ENCODE assay signal across 16 cellular contexts in the genomic region with DNA sequence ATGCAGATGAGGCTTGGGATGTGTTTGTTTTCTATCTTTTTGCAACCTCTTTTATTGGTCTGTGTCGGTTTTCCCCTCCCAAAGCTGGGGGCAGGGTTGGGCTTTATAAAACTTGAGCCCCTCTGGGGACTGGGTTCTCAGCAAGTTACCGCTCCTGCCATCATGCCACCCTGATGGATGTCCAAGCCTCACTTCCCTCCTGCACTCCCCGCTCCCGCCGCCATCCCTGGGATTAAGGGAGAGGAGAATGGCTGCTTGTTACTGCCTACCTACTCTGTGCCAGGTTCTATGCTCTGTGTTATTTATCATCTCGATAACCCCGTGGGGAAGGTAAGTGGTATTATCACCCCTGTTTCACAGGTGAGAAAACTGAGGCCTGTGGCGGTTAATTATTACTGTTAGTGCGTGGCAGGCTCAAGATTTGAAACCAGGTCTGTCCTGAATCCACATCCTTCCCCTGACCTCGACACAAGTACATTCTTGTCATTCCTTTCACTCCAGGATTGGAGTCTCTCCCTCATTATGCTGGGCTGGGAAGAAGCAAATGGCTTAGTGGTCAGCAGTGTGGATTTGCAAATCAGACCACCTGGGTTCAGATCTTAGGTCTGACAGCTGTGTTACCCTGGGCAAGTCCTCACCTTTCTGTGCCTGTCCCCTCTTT. TPM values are rescaled to one million over a fixed set of nuclear protein-coding genes. Genes with fewer than 3 reads are reported as not detected.
DNase-seq lines count a peak whose midpoint lies in the region; ATAC-seq, FAIRE-seq and TF ChIP-seq lines count a peak whose summit lies in the region.
"Had no signal": no experiment of that assay in that cellular context is flagged by ENCODE, and none has a peak within 500 bp of the region (broad histone marks: within the 10 kb centered on the region; RNA-seq: fewer than 3 reads in every experiment).

No MANE protein-coding gene starts in this region.

- no peak for FAIRE-seq in HepG2 (lab: Jason Lieb, UNC)

- H3K27ac ChIP-seq in HepG2 (ENCODE audit: extremely low read length, insufficient read depth, low read length) (no peak overlapping the region), right lobe of liver (no peak overlapping the region), mesodermal cell (ENCODE audit: low read depth, low read length, severe bottlenecking) (peak overlapping the region; percentile 41), vagina (peak overlapping the region; percentile 2), transverse colon (no peak overlapping the region)

- peaks cover 44% of the 10 kb centered on the region for H3K79me2 ChIP-seq in HepG2 (ENCODE audit: insufficient read depth, low read length)

- TF ChIP-seq EP300 in HepG2 (IDR thresholded peaks at IDR 0.05; ENCODE audit: low read depth in 2 of 2, low read length in 2 of 2): no peak
- no peak for TF ChIP-seq EP300 in HepG2 (CRISPR knock-in tag; IDR thresholded peaks at IDR 0.05; ENCODE audit: borderline replicate concordance)
- TF ChIP-seq EP300 in transverse colon (IDR thresholded peaks at IDR 0.05; ENCODE audit: low read depth): no peak

- no peaks in the 10 kb centered on the region for H3K9me3 ChIP-seq in HepG2 (ENCODE audit: low read length)
- H3K9me3 ChIP-seq in right lobe of liver: no peaks in the 10 kb centered on the region
- H3K9me3 ChIP-seq in mesodermal cell (ENCODE audit: control insufficient read depth, low read length): no peaks in the 10 kb centered on the region
- no peaks in the 10 kb centered on the region for H3K9me3 ChIP-seq in vagina
- H3K9me3 ChIP-seq in transverse colon: no peaks in the 10 kb centered on the region
- H3K9me3 ChIP-seq: uterus had no signal

- no peak overlapping the region for H2AFZ ChIP-seq in HepG2 (ENCODE audit: low read length)

- no peak for TF ChIP-seq RAD21 in HepG2 (CRISPR knock-in tag; IDR thresholded peaks at IDR 0.05)

- H3K4me2 ChIP-seq in HepG2 (ENCODE audit: low read depth, low read length): no peak overlapping the region

- no peak overlapping the region for H3K9ac ChIP-seq in HepG2 (ENCODE audit: insufficient read depth, low read depth, low read length)

- POLR2A ChIA-PET in HepG2 (lab: Yijun Ruan, JAX): no interaction called here

- H3K4me1 ChIP-seq in HepG2 (ENCODE audit: insufficient read depth, low read length) (peaks cover 78% of the 10 kb centered on the region), right lobe of liver (peaks cover 0 to 42% (median 0%) of the 10 kb centered on the region in 4 donors), mesodermal cell (ENCODE audit: control insufficient read depth, insufficient read depth, low read length, poor library complexity, severe bottlenecking) (peaks cover 15% of the 10 kb centered on the region), vagina (peaks cover 50% of the 10 kb centered on the region), transverse colon (peaks cover 26 to 51% (median 32%) of the 10 kb centered on the region in 4 donors)

- ATAC-seq in HepG2 (no peak), right lobe of liver (no peak)
- ATAC-seq: activated CD8-positive, alpha-beta T cell treated with anti-CD3 and anti-CD28 coated beads, Interleukin-2, amount 10 ng/mL, durations not matched to agents 7 days and 5 days; activated naive CD4-positive, alpha-beta T cell treated with anti-CD3 and anti-CD28 coated beads, Interleukin-2, amount 50 U/mL, for 72 hours had no signal

- TF ChIP-seq POLR2A in HepG2 (IDR thresholded peaks at IDR 0.05; ENCODE audit: insufficient read depth in 1 of 2, low read depth in 2 of 2, low read length in 2 of 2) (no peak), right lobe of liver (IDR thresholded peaks at IDR 0.05) (no peak), vagina (IDR thresholded peaks at IDR 0.05) (no peak), transverse colon (IDR thresholded peaks at IDR 0.05) (no peak)

- H3K36me3 ChIP-seq in HepG2 (replicated peaks in 1 of 2; ENCODE audit: control insufficient read depth in 1 of 2, insufficient read depth in 2 of 2, low read length in 2 of 2): peaks cover 12 to 42% of the 10 kb centered on the region in 2 experiments
- peaks cover 9 to 50% (median 38%) of the 10 kb centered on the region in 4 donors for H3K36me3 ChIP-seq in right lobe of liver
- H3K36me3 ChIP-seq in mesodermal cell (ENCODE audit: control insufficient read depth, insufficient read depth, low read length): peaks cover 53% of the 10 kb centered on the region
- H3K36me3 ChIP-seq in vagina: peaks cover 5 to 50% of the 10 kb centered on the region in 2 donors
- H3K36me3 ChIP-seq in transverse colon: peaks cover 1 to 23% (median 3%) of the 10 kb centered on the region in 4 donors
- H3K36me3 ChIP-seq: uterus had no signal

- no TSS peak for BruUV-seq in HepG2 (replicated peaks; lab: Mats Ljungman, UMichigan)

- H3K27me3 ChIP-seq in HepG2 (ENCODE audit: control insufficient read depth in 1 of 2, insufficient read depth in 2 of 2, low read length in 2 of 2) (no peaks in the 10 kb centered on the region; a peak in 1 of 5 replicates), right lobe of liver (no peaks in the 10 kb centered on the region), vagina (no peaks in the 10 kb centered on the region), transverse colon (no peaks in the 10 kb centered on the region)
- H3K27me3 ChIP-seq: uterus had no signal

- DNase-seq in HepG2 (ENCODE audit: low spot score) (no peak), right lobe of liver (no peak), cardiac fibroblast (ENCODE audit: low read depth in 2 of 2) (peak; percentile 22 to 48), vagina (ENCODE audit: extremely low spot score in 2 of 2) (no peak), transverse colon (no peak), AML-193 (lab: John Stamatoyannopoulos, UW) (no peak), nucleus accumbens (lab: John Stamatoyannopoulos, UW) (no peak)
- DNase-seq: activated CD8-positive, alpha-beta T cell treated with anti-CD3 and anti-CD28 coated beads, Interleukin-2, amount 10 ng/mL, durations not matched to agents 7 days and 5 days; DMS79; effector memory CD4-positive, alpha-beta T cell; Kasumi-1; NCI-H2107; uterus had no signal

- in situ Hi-C loops in HepG2 (cut with HindIII; ENCODE audit: extremely low pct_ligation_motif_present, low pct_unique_long_range_greater_than_20kb) (no loop called here), transverse colon (cut with MboI; ENCODE audit: low pct_ligation_motif_present in 1 of 4, low pct_unique_long_range_greater_than_20kb in 1 of 4, low sequenced_read_pairs in 3 of 4) (loop anchor here (10.0 to 25.0 kb wide), 4 partner anchors 187 to 327 kb away; no protein-coding TSS in a partner anchor)

- H3K4me3 ChIP-seq in HepG2 (replicated peaks in 1 of 3; ENCODE audit: insufficient read depth in 1 of 3, low read depth in 2 of 3, low read length in 3 of 3): no peak overlapping the region
- no peak overlapping the region for H3K4me3 ChIP-seq in right lobe of liver
- H3K4me3 ChIP-seq in cardiac fibroblast (replicated peaks in 1 of 2; ENCODE audit: low read depth in 2 of 2, low read length in 2 of 2): no peak overlapping the region
- H3K4me3 ChIP-seq in mesodermal cell (ENCODE audit: extremely low read depth, insufficient read depth, low read length, poor library complexity, severe bottlenecking): no peak overlapping the region
- no peak overlapping the region for H3K4me3 ChIP-seq in vagina
- no peak overlapping the region for H3K4me3 ChIP-seq in transverse colon
- H3K4me3 ChIP-seq: skin epidermis, uterus had no signal

- no peak for TF ChIP-seq CTCF in HepG2 (CRISPR knock-in tag; IDR thresholded peaks at IDR 0.05)
- no peak for TF ChIP-seq CTCF in right lobe of liver (IDR thresholded peaks at IDR 0.05)
- no peak for TF ChIP-seq CTCF in cardiac fibroblast (IDR thresholded peaks at IDR 0.05; ENCODE audit: low read depth, low read length)
- no peak for TF ChIP-seq CTCF in vagina (IDR thresholded peaks at IDR 0.05)
- TF ChIP-seq CTCF in transverse colon (IDR thresholded peaks at IDR 0.05): no peak

- intact Hi-C loops in HepG2 (cut with micrococcal nuclease; ENCODE audit: unreplicated experiment) (no loop called here), right lobe of liver (cut with DNase I) (no loop called here), vagina (cut with DNase I) (loop anchor here (10.0 kb wide), 1 partner anchor 327 kb away; no protein-coding TSS in a partner anchor), transverse colon (cut with DNase I; ENCODE audit: low total_unique reads) (no loop called here)

- 90% methylated on average over 6 of the region's 10 CpGs for WGBS in HepG2 (ENCODE audit: low lambda C conversion rate)
- WGBS in right lobe of liver (ENCODE audit: insufficient coverage, low coverage, low lambda C conversion rate, missing lambda C conversion rate): 87% methylated on average over 9 of the region's 10 CpGs
- 69 to 100% methylated on average over 1 to 2 of the region's 10 CpGs for WGBS in mesodermal cell (ENCODE audit: insufficient coverage in 2 of 2), 2 experiments
- 86% methylated on average over 10 of the region's 10 CpGs; no CpG with 5 or more reads in 1 of the 2 donors for WGBS in transverse colon (ENCODE audit: low coverage in 1 of 2), 2 donors

- CTCF ChIA-PET in HepG2 (lab: Yijun Ruan, JAX; ENCODE audit: low intra/inter-chr PET ratio, low total read pairs): no interaction called here

- H4K20me1 ChIP-seq in HepG2 (ENCODE audit: insufficient read depth, low read length): peaks cover 8% of the 10 kb centered on the region

RNA-seq across cellular contexts. Expression of gene UBA1, which starts 4.5 kb away (rescaled TPM):
- 93.3 and 95.6 TPM in 2 replicates for total RNA-seq in HepG2 (2016; rRNA removed; fragmentation: Illumina TruSeq; extraction: Trizol)
- total RNA-seq in HepG2 (2016; cell fraction: cytosol; rRNA removed; fragmentation: Illumina TruSeq; extraction: Trizol; ENCODE audit: low read depth): 5.4 and 7.1 TPM in 2 replicates
- total RNA-seq in HepG2 (2016; cell fraction: insoluble cytoplasmic fraction; rRNA removed; fragmentation: Illumina TruSeq; extraction: Trizol): 77.7 and 94.2 TPM in 2 replicates
- total RNA-seq in HepG2 (2016; cell fraction: membrane; rRNA removed; fragmentation: Illumina TruSeq; extraction: Trizol): 18.1 and 19.1 TPM in 2 replicates
- 55.6 and 61.3 TPM in 2 replicates for total RNA-seq in HepG2 (2016; cell fraction: nucleus; rRNA removed; fragmentation: Illumina TruSeq; extraction: Trizol)
- polyA plus RNA-seq in HepG2 (2011; rRNA removed): 129 and 146 TPM in 2 replicates
- polyA plus RNA-seq in HepG2 (2011; cell fraction: cytosol; rRNA removed): 77.3 and 97.9 TPM in 2 replicates
- polyA plus RNA-seq in HepG2 (2011; cell fraction: nucleus; rRNA removed): 223 and 227 TPM in 2 replicates
- polyA plus RNA-seq in HepG2 (2012): 84.6 and 94.4 TPM in 2 replicates
- 4.8 and 5.6 TPM in 2 replicates for polyA plus RNA-seq in HepG2 (2016; cell fraction: cytosol; fragmentation: Illumina TruSeq; extraction: Trizol; ENCODE audit: low read depth)
- polyA plus RNA-seq in HepG2 (2016; cell fraction: insoluble cytoplasmic fraction; fragmentation: Illumina TruSeq; extraction: Trizol; ENCODE audit: low read depth): 93.8 and 120 TPM in 2 replicates
- 10.0 and 13.0 TPM in 2 replicates for polyA plus RNA-seq in HepG2 (2016; cell fraction: membrane; fragmentation: Illumina TruSeq; extraction: Trizol; ENCODE audit: low read depth)
- polyA plus RNA-seq in HepG2 (2016; cell fraction: nucleus; fragmentation: Illumina TruSeq; extraction: Trizol; ENCODE audit: insufficient read depth, low read depth): 158 and 178 TPM in 2 replicates
- 280 and 721 TPM in 2 replicates for polyA minus RNA-seq in HepG2 (2011; rRNA and poly(A)+ RNA removed; ENCODE audit: low replicate concordance)
- polyA minus RNA-seq in HepG2 (2011; cell fraction: cytosol; rRNA and poly(A)+ RNA removed): 69.7 and 70.1 TPM in 2 replicates
- polyA minus RNA-seq in HepG2 (2011; cell fraction: nucleus; rRNA and poly(A)+ RNA removed): 44.2 and 45.4 TPM in 2 replicates
- total RNA-seq in right lobe of liver: 100 to 1,000 TPM in 4 of 6 experiments, 10 to 100 TPM in 2; 85.1 to 120 (median 107) TPM
- 247 TPM for polyA plus RNA-seq in mesodermal cell (2013, experiment 1 of 2)
- polyA plus RNA-seq in mesodermal cell (2013, experiment 2 of 2): 210 TPM
- 168 TPM for total RNA-seq in vagina
- 100 to 1,000 TPM; 145 to 182 (median 163) TPM for total RNA-seq in transverse colon

RNA-seq across cellular contexts. Expression of gene CDK16, which starts 20.3 kb away (rescaled TPM):
- total RNA-seq in HepG2 (2016; rRNA removed; fragmentation: Illumina TruSeq; extraction: Trizol) (54.0 and 64.5 TPM in 2 replicates), right lobe of liver (10 to 100 TPM; 14.6 to 37.4 (median 29.5) TPM), vagina (73.9 TPM), transverse colon (100 to 1,000 TPM; 105 to 181 (median 151) TPM)
- total RNA-seq in HepG2 (2016; cell fraction: cytosol; rRNA removed; fragmentation: Illumina TruSeq; extraction: Trizol; ENCODE audit: low read depth): 42.6 and 48.2 TPM in 2 replicates
- total RNA-seq in HepG2 (2016; cell fraction: insoluble cytoplasmic fraction; rRNA removed; fragmentation: Illumina TruSeq; extraction: Trizol): 46.2 and 63.4 TPM in 2 replicates
- total RNA-seq in HepG2 (2016; cell fraction: membrane; rRNA removed; fragmentation: Illumina TruSeq; extraction: Trizol): 101 and 102 TPM in 2 replicates
- total RNA-seq in HepG2 (2016; cell fraction: nucleus; rRNA removed; fragmentation: Illumina TruSeq; extraction: Trizol): 48.0 and 50.2 TPM in 2 replicates
- polyA plus RNA-seq in HepG2 (2011; rRNA removed): 221 and 225 TPM in 2 replicates
- polyA plus RNA-seq in HepG2 (2011; cell fraction: cytosol; rRNA removed): 159 and 189 TPM in 2 replicates
- polyA plus RNA-seq in HepG2 (2011; cell fraction: nucleus; rRNA removed): 710 and 899 TPM in 2 replicates
- polyA plus RNA-seq in HepG2 (2012): 70.8 and 105 TPM in 2 replicates
- polyA plus RNA-seq in HepG2 (2016; cell fraction: cytosol; fragmentation: Illumina TruSeq; extraction: Trizol; ENCODE audit: low read depth): 81.6 and 88.2 TPM in 2 replicates
- polyA plus RNA-seq in HepG2 (2016; cell fraction: insoluble cytoplasmic fraction; fragmentation: Illumina TruSeq; extraction: Trizol; ENCODE audit: low read depth): 86.5 and 108 TPM in 2 replicates
- polyA plus RNA-seq in HepG2 (2016; cell fraction: membrane; fragmentation: Illumina TruSeq; extraction: Trizol; ENCODE audit: low read depth): 133 and 157 TPM in 2 replicates
- 147 and 168 TPM in 2 replicates for polyA plus RNA-seq in HepG2 (2016; cell fraction: nucleus; fragmentation: Illumina TruSeq; extraction: Trizol; ENCODE audit: insufficient read depth, low read depth)
- polyA minus RNA-seq in HepG2 (2011; rRNA and poly(A)+ RNA removed; ENCODE audit: low replicate concordance): 219 and 435 TPM in 2 replicates
- 89.3 and 94.1 TPM in 2 replicates for polyA minus RNA-seq in HepG2 (2011; cell fraction: cytosol; rRNA and poly(A)+ RNA removed)
- polyA minus RNA-seq in HepG2 (2011; cell fraction: nucleus; rRNA and poly(A)+ RNA removed): 94.1 and 102 TPM in 2 replicates
- polyA plus RNA-seq in mesodermal cell (2013, experiment 1 of 2): 145 TPM
- 121 TPM for polyA plus RNA-seq in mesodermal cell (2013, experiment 2 of 2)

RNA-seq across cellular contexts. Expression of gene USP11, which starts 34.7 kb away (rescaled TPM):
- 23.8 and 33.6 TPM in 2 replicates for total RNA-seq in HepG2 (2016; rRNA removed; fragmentation: Illumina TruSeq; extraction: Trizol)
- 4.6 and 5.6 TPM in 2 replicates for total RNA-seq in HepG2 (2016; cell fraction: cytosol; rRNA removed; fragmentation: Illumina TruSeq; extraction: Trizol; ENCODE audit: low read depth)
- total RNA-seq in HepG2 (2016; cell fraction: insoluble cytoplasmic fraction; rRNA removed; fragmentation: Illumina TruSeq; extraction: Trizol): 23.6 and 32.3 TPM in 2 replicates
- 5.5 and 6.3 TPM in 2 replicates for total RNA-seq in HepG2 (2016; cell fraction: membrane; rRNA removed; fragmentation: Illumina TruSeq; extraction: Trizol)
- 21.6 and 22.6 TPM in 2 replicates for total RNA-seq in HepG2 (2016; cell fraction: nucleus; rRNA removed; fragmentation: Illumina TruSeq; extraction: Trizol)
- 31.7 and 38.8 TPM in 2 replicates for polyA plus RNA-seq in HepG2 (2011; rRNA removed)
- polyA plus RNA-seq in HepG2 (2011; cell fraction: cytosol; rRNA removed): 17.8 and 18.8 TPM in 2 replicates
- 103 TPM in 2 replicates for polyA plus RNA-seq in HepG2 (2011; cell fraction: nucleus; rRNA removed)
- 56.6 and 70.9 TPM in 2 replicates for polyA plus RNA-seq in HepG2 (2012)
- polyA plus RNA-seq in HepG2 (2016; cell fraction: cytosol; fragmentation: Illumina TruSeq; extraction: Trizol; ENCODE audit: low read depth): 2.1 and 3.2 TPM in 2 replicates
- 21.0 and 30.4 TPM in 2 replicates for polyA plus RNA-seq in HepG2 (2016; cell fraction: insoluble cytoplasmic fraction; fragmentation: Illumina TruSeq; extraction: Trizol; ENCODE audit: low read depth)
- 4.6 and 5.3 TPM in 2 replicates for polyA plus RNA-seq in HepG2 (2016; cell fraction: membrane; fragmentation: Illumina TruSeq; extraction: Trizol; ENCODE audit: low read depth)
- polyA plus RNA-seq in HepG2 (2016; cell fraction: nucleus; fragmentation: Illumina TruSeq; extraction: Trizol; ENCODE audit: insufficient read depth, low read depth): 45.2 and 50.2 TPM in 2 replicates
- 100 and 124 TPM in 2 replicates for polyA minus RNA-seq in HepG2 (2011; rRNA and poly(A)+ RNA removed; ENCODE audit: low replicate concordance)
- polyA minus RNA-seq in HepG2 (2011; cell fraction: cytosol; rRNA and poly(A)+ RNA removed): 41.3 and 57.4 TPM in 2 replicates
- 55.4 and 68.5 TPM in 2 replicates for polyA minus RNA-seq in HepG2 (2011; cell fraction: nucleus; rRNA and poly(A)+ RNA removed)
- 10 to 100 TPM in 3 of 6 experiments, 1 to 10 TPM in 3; 7.1 to 14.7 (median 11.4) TPM for total RNA-seq in right lobe of liver
- polyA plus RNA-seq in mesodermal cell (2013, experiment 1 of 2): 90.5 TPM
- polyA plus RNA-seq in mesodermal cell (2013, experiment 2 of 2): 83.1 TPM
- 72.4 TPM for total RNA-seq in vagina
- 10 to 100 TPM in 3 of 4 donors, 1 to 10 TPM in 1; 5.0 to 45.3 (median 22.3) TPM for total RNA-seq in transverse colon

RNA-seq across cellular contexts. Expression of gene RBM10, which starts 53.1 kb away (rescaled TPM):
- total RNA-seq in HepG2 (2016; rRNA removed; fragmentation: Illumina TruSeq; extraction: Trizol) (41.6 and 43.1 TPM in 2 replicates), right lobe of liver (10 to 100 TPM; 12.5 to 20.8 (median 15.2) TPM), vagina (32.4 TPM), transverse colon (10 to 100 TPM; 28.6 to 70.8 (median 31.5) TPM)
- total RNA-seq in HepG2 (2016; cell fraction: cytosol; rRNA removed; fragmentation: Illumina TruSeq; extraction: Trizol; ENCODE audit: low read depth): 3.1 and 4.0 TPM in 2 replicates
- total RNA-seq in HepG2 (2016; cell fraction: insoluble cytoplasmic fraction; rRNA removed; fragmentation: Illumina TruSeq; extraction: Trizol): 35.5 and 44.5 TPM in 2 replicates
- total RNA-seq in HepG2 (2016; cell fraction: membrane; rRNA removed; fragmentation: Illumina TruSeq; extraction: Trizol): 12.2 and 12.8 TPM in 2 replicates
- total RNA-seq in HepG2 (2016; cell fraction: nucleus; rRNA removed; fragmentation: Illumina TruSeq; extraction: Trizol): 22.5 and 26.2 TPM in 2 replicates
- polyA plus RNA-seq in HepG2 (2011; rRNA removed): 15.8 and 15.9 TPM in 2 replicates
- 10.4 and 16.9 TPM in 2 replicates for polyA plus RNA-seq in HepG2 (2011; cell fraction: cytosol; rRNA removed)
- 45.1 and 59.0 TPM in 2 replicates for polyA plus RNA-seq in HepG2 (2011; cell fraction: nucleus; rRNA removed)
- polyA plus RNA-seq in HepG2 (2012): 14.1 and 15.9 TPM in 2 replicates
- 2.7 and 3.4 TPM in 2 replicates for polyA plus RNA-seq in HepG2 (2016; cell fraction: cytosol; fragmentation: Illumina TruSeq; extraction: Trizol; ENCODE audit: low read depth)
- polyA plus RNA-seq in HepG2 (2016; cell fraction: insoluble cytoplasmic fraction; fragmentation: Illumina TruSeq; extraction: Trizol; ENCODE audit: low read depth): 29.5 and 39.2 TPM in 2 replicates
- polyA plus RNA-seq in HepG2 (2016; cell fraction: membrane; fragmentation: Illumina TruSeq; extraction: Trizol; ENCODE audit: low read depth): 6.9 and 7.3 TPM in 2 replicates
- polyA plus RNA-seq in HepG2 (2016; cell fraction: nucleus; fragmentation: Illumina TruSeq; extraction: Trizol; ENCODE audit: insufficient read depth, low read depth): 49.1 and 54.4 TPM in 2 replicates
- 24.6 and 41.4 TPM in 2 replicates for polyA minus RNA-seq in HepG2 (2011; rRNA and poly(A)+ RNA removed; ENCODE audit: low replicate concordance)
- polyA minus RNA-seq in HepG2 (2011; cell fraction: cytosol; rRNA and poly(A)+ RNA removed): 10.8 and 15.2 TPM in 2 replicates
- polyA minus RNA-seq in HepG2 (2011; cell fraction: nucleus; rRNA and poly(A)+ RNA removed): 9.4 and 10.0 TPM in 2 replicates
- polyA plus RNA-seq in mesodermal cell (2013, experiment 1 of 2): 54.0 TPM
- 44.6 TPM for polyA plus RNA-seq in mesodermal cell (2013, experiment 2 of 2)

RNA-seq across cellular contexts. Expression of gene NDUFB11, which starts 53.7 kb away (rescaled TPM):
- total RNA-seq in HepG2 (2016; rRNA removed; fragmentation: Illumina TruSeq; extraction: Trizol) (94.8 and 100 TPM in 2 replicates), right lobe of liver (10 to 100 TPM; 37.8 to 64.0 (median 50.7) TPM), vagina (63.8 TPM), transverse colon (10 to 100 TPM; 64.3 to 91.1 (median 71.4) TPM)
- 63.5 and 69.5 TPM in 2 replicates for total RNA-seq in HepG2 (2016; cell fraction: cytosol; rRNA removed; fragmentation: Illumina TruSeq; extraction: Trizol; ENCODE audit: low read depth)
- total RNA-seq in HepG2 (2016; cell fraction: insoluble cytoplasmic fraction; rRNA removed; fragmentation: Illumina TruSeq; extraction: Trizol): 101 and 102 TPM in 2 replicates
- total RNA-seq in HepG2 (2016; cell fraction: membrane; rRNA removed; fragmentation: Illumina TruSeq; extraction: Trizol): 56.7 and 63.8 TPM in 2 replicates
- 50.3 and 51.3 TPM in 2 replicates for total RNA-seq in HepG2 (2016; cell fraction: nucleus; rRNA removed; fragmentation: Illumina TruSeq; extraction: Trizol)
- 46.6 and 53.9 TPM in 2 replicates for polyA plus RNA-seq in HepG2 (2011; rRNA removed)
- polyA plus RNA-seq in HepG2 (2011; cell fraction: cytosol; rRNA removed): 62.7 and 82.8 TPM in 2 replicates
- polyA plus RNA-seq in HepG2 (2011; cell fraction: nucleus; rRNA removed): 23.0 and 26.5 TPM in 2 replicates
- polyA plus RNA-seq in HepG2 (2012): 42.6 and 54.4 TPM in 2 replicates
- polyA plus RNA-seq in HepG2 (2016; cell fraction: cytosol; fragmentation: Illumina TruSeq; extraction: Trizol; ENCODE audit: low read depth): 79.8 and 82.5 TPM in 2 replicates
- 92.6 and 96.5 TPM in 2 replicates for polyA plus RNA-seq in HepG2 (2016; cell fraction: insoluble cytoplasmic fraction; fragmentation: Illumina TruSeq; extraction: Trizol; ENCODE audit: low read depth)
- 57.9 and 58.0 TPM in 2 replicates for polyA plus RNA-seq in HepG2 (2016; cell fraction: membrane; fragmentation: Illumina TruSeq; extraction: Trizol; ENCODE audit: low read depth)
- polyA plus RNA-seq in HepG2 (2016; cell fraction: nucleus; fragmentation: Illumina TruSeq; extraction: Trizol; ENCODE audit: insufficient read depth, low read depth): 81.9 and 89.2 TPM in 2 replicates
- 77.2 and 279 TPM in 2 replicates for polyA minus RNA-seq in HepG2 (2011; rRNA and poly(A)+ RNA removed; ENCODE audit: low replicate concordance)
- 29.8 and 30.6 TPM in 2 replicates for polyA minus RNA-seq in HepG2 (2011; cell fraction: cytosol; rRNA and poly(A)+ RNA removed)
- polyA minus RNA-seq in HepG2 (2011; cell fraction: nucleus; rRNA and poly(A)+ RNA removed): 7.1 and 9.5 TPM in 2 replicates
- polyA plus RNA-seq in mesodermal cell (2013, experiment 1 of 2): 106 TPM
- polyA plus RNA-seq in mesodermal cell (2013, experiment 2 of 2): 92.0 TPM

Comparison
In these comparisons a context has a peak if more than half of its experiments do, and no peak if none do; other contexts are left out.
1. DNase-seq: peak in cardiac fibroblast (2 of 2); none in HepG2 (single experiment), right lobe of liver (0 of 3), vagina (0 of 2), transverse colon (single experiment), AML-193 (0 of 2) and nucleus accumbens (0 of 56).
2. H3K27ac ChIP-seq: peak in mesodermal cell (single experiment) and vagina (single experiment); none in HepG2 (single experiment), right lobe of liver (0 of 3) and transverse colon (0 of 4).